In the genomic region with DNA sequence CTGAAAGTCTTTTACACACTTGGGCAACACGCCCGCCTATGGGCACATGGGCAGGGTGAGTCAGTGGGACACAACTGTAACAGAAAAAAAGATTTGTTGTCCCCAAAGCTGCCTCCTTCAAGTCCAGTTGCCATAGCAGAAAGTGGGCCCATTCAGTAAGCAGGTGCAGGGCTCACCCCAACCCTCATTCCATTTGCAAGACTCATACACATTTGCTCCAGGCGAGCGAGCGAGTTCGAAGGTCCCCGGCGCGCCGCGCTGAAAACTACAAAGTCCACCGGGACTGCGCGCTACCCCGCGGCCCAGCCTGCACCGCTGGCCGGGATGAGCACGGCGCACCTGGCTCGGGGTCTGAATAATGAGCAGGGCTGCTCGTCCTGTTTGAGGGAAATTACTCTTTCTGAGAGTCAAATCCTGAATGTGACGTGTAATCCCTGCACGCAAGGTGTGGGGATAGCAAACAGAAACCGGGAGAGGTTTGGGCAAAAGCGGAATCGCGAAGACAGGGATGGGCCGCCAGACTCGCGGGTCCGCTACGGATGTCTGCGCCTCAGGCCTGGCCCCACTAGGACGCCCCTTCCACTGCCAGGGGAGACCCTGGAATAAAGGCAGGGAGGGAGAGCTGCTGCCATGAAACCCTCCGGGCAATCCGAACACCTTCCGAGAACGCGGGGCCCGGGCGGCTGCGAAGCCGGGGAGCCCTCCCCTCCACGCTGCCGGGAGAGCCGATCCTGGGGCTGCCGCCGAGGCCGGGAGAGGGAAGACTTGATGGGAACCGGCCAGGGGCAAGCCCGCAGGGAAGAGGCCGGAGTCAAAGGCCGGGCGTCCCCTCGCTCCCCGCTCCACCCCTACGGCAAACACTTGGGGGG, we compare ENCODE assay signal across 9 cellular contexts. TPM values are rescaled to one million over a fixed set of nuclear protein-coding genes. Genes with fewer than 3 reads are reported as not detected.
A peak's percentile ranks its signal among the peaks of the same experiment; 100 is the strongest.
DNase-seq lines count a peak whose midpoint lies in the region; ATAC-seq and TF ChIP-seq lines count a peak whose summit lies in the region.
"Had no signal": no experiment of that assay in that cellular context is flagged by ENCODE, and none has a peak within 500 bp of the region (broad histone marks: within the 10 kb centered on the region; RNA-seq: fewer than 3 reads in every experiment).

No MANE protein-coding gene starts in this region.

- H3K9me3 Mint-ChIP-seq in CD4-positive, alpha-beta memory T cell = peaks cover 0 to 2% (median 0%) of the 10 kb centered on the region in 8 donors
- H3K9me3 Mint-ChIP-seq in mesothelial cell of epicardium = no peaks in the 10 kb centered on the region
- H3K9me3 Mint-ChIP-seq: activated naive CD4-positive, alpha-beta T cell treated with anti-CD3 and anti-CD28 coated beads, Interleukin-2, amount 50 U/mL, for 24 hours had no signal

- H3K9me3 ChIP-seq in CD4-positive, alpha-beta memory T cell (ENCODE audit: control insufficient read depth in 1 of 2, low read length in 2 of 2) = no peaks in the 10 kb centered on the region
- no peaks in the 10 kb centered on the region for H3K9me3 ChIP-seq in transverse colon

- in situ Hi-C loops in transverse colon (cut with MboI; ENCODE audit: low pct_ligation_motif_present in 1 of 4, low pct_unique_long_range_greater_than_20kb in 1 of 4, low sequenced_read_pairs in 3 of 4) = no loop called here

- no peaks in the 10 kb centered on the region for H3K36me3 Mint-ChIP-seq in CD4-positive, alpha-beta memory T cell
- no peaks in the 10 kb centered on the region for H3K36me3 Mint-ChIP-seq in mesothelial cell of epicardium
- H3K36me3 Mint-ChIP-seq: activated naive CD4-positive, alpha-beta T cell treated with anti-CD3 and anti-CD28 coated beads, Interleukin-2, amount 50 U/mL, for 24 hours had no signal

- H3K36me3 ChIP-seq in CD4-positive, alpha-beta memory T cell (ENCODE audit: insufficient read depth, low read length) = no peaks in the 10 kb centered on the region
- no peaks in the 10 kb centered on the region for H3K36me3 ChIP-seq in transverse colon

- no peak overlapping the region for H3K27ac Mint-ChIP-seq in CD4-positive, alpha-beta memory T cell
- H3K27ac Mint-ChIP-seq in mesothelial cell of epicardium = peak overlapping the region; percentile 56
- H3K27ac Mint-ChIP-seq: activated naive CD4-positive, alpha-beta T cell treated with anti-CD3 and anti-CD28 coated beads, Interleukin-2, amount 50 U/mL, for 24 hours had no signal

- H3K27me3 Mint-ChIP-seq in CD4-positive, alpha-beta memory T cell = peaks cover 21 to 31% of the 10 kb centered on the region in 2 donors
- peaks cover 64% of the 10 kb centered on the region for H3K27me3 Mint-ChIP-seq in mesothelial cell of epicardium (ENCODE audit: low read depth)

- ATAC-seq in GM21576 (IDR thresholded peaks at IDR 0.05; ENCODE audit: unreplicated experiment) = no peak

- H3K4me1 Mint-ChIP-seq in CD4-positive, alpha-beta memory T cell = peaks cover 0 to 13% (median 6%) of the 10 kb centered on the region in 4 donors
- peaks cover 6% of the 10 kb centered on the region for H3K4me1 Mint-ChIP-seq in mesothelial cell of epicardium

- peak overlapping the region in 5 of 8 donors; percentile 31 to 62 (median 52) for H3K4me3 Mint-ChIP-seq in CD4-positive, alpha-beta memory T cell
- peak overlapping the region; percentile 79 for H3K4me3 Mint-ChIP-seq in mesothelial cell of epicardium
- H3K4me3 Mint-ChIP-seq: activated naive CD4-positive, alpha-beta T cell treated with anti-CD3 and anti-CD28 coated beads, Interleukin-2, amount 50 U/mL, for 24 hours had no signal

- no peak overlapping the region for H3K4me3 ChIP-seq in CD4-positive, alpha-beta memory T cell (ENCODE audit: low read length in 2 of 2)
- H3K4me3 ChIP-seq in transverse colon = peak overlapping the region; percentile 48 to 84 (median 68)

- no peak overlapping the region for H3K27ac ChIP-seq in CD4-positive, alpha-beta memory T cell (ENCODE audit: low read depth, low read length)
- peak overlapping the region; percentile 79 to 88 (median 84) for H3K27ac ChIP-seq in transverse colon

- POLR2A ChIA-PET in CD4-positive, alpha-beta memory T cell (lab: Charles Lee; ENCODE audit: partially characterized antibody) = no interaction called here

- no peak for DNase-seq in CD4-positive, alpha-beta memory T cell
- DNase-seq in NCI-H1092 (lab: John Stamatoyannopoulos, UW) (peak; percentile 38), ecto neural progenitor cell (ENCODE audit: low spot score) (peak; percentile 64), mesothelial cell of epicardium (ENCODE audit: low spot score in 2 of 2, unreplicated experiment in 2 of 2) (peak in 1 of 2 experiments; percentile 54), transverse colon (peak; percentile 78), GDM1 (lab: John Stamatoyannopoulos, UW) (no peak)
- DNase-seq in activated CD4-positive, alpha-beta T cell treated with anti-CD3 and anti-CD28 coated beads, Interleukin-2, amount 50 U/mL, for 48 hours = no peak

- intact Hi-C loops in CD4-positive, alpha-beta memory T cell (cut with micrococcal nuclease) = no loop called here
- intact Hi-C loops in transverse colon (cut with DNase I; ENCODE audit: low total_unique reads) = no loop called here

- H3K27me3 ChIP-seq in CD4-positive, alpha-beta memory T cell (ENCODE audit: insufficient read depth, low read length) = no peaks in the 10 kb centered on the region
- H3K27me3 ChIP-seq in transverse colon = peaks cover 18% of the 10 kb centered on the region

- H3K4me1 ChIP-seq in CD4-positive, alpha-beta memory T cell (ENCODE audit: insufficient read depth, low read length) = no peaks in the 10 kb centered on the region
- H3K4me1 ChIP-seq in transverse colon = peaks cover 0 to 42% (median 23%) of the 10 kb centered on the region in 4 donors

- CTCF ChIA-PET in CD4-positive, alpha-beta memory T cell (lab: Charles Lee; ENCODE audit: partially characterized antibody) = no interaction called here

- WGBS in transverse colon (ENCODE audit: low coverage in 1 of 2), 2 donors = 0 to 11% methylated on average over 2 to 48 of the region's 58 CpGs

- TF ChIP-seq CTCF in mesothelial cell of epicardium (IDR thresholded peaks at IDR 0.05; ENCODE audit: unreplicated experiment) (no peak), transverse colon (IDR thresholded peaks at IDR 0.05) (no peak)

- TF ChIP-seq POLR2A in transverse colon (IDR thresholded peaks at IDR 0.05) = peak; percentile 74

- no peak for TF ChIP-seq EP300 in transverse colon (IDR thresholded peaks at IDR 0.05; ENCODE audit: low read depth)

RNA-seq across cellular contexts. Expression of gene COBL, which starts 1.0 kb away (rescaled TPM):
- total RNA-seq in CD4-positive, alpha-beta memory T cell = not detected
- polyA plus RNA-seq in CD4-positive, alpha-beta memory T cell = not detected
- total RNA-seq in mesothelial cell of epicardium (0.66 to 1.2 TPM (median 0.75 TPM) in 3 replicates), transverse colon (100 to 1,000 TPM in 1 of 4 donors, 10 to 100 TPM in 3; 62.4 to 114 (median 72.2) TPM)

Comparison
In these comparisons a context has a peak if more than half of its experiments do, and no peak if none do; other contexts are left out.
1. DNase-seq: peak in NCI-H1092 (single experiment), ecto neural progenitor cell (single experiment) and transverse colon (single experiment); none in CD4-positive, alpha-beta memory T cell (0 of 5), GDM1 (single experiment) and activated CD4-positive, alpha-beta T cell treated with anti-CD3 and anti-CD28 coated beads, Interleukin-2, amount 50 U/mL, for 48 hours (0 of 2).
2. H3K4me3 ChIP-seq: peak in transverse colon (4 of 4); none in CD4-positive, alpha-beta memory T cell (0 of 2).
3. RNA of gene COBL, which starts 1.0 kb away (total RNA-seq): 62.4 to 114 TPM in transverse colon; 0.66 to 1.2 TPM in mesothelial cell of epicardium and not detected in CD4-positive, alpha-beta memory T cell; every median in the first group is over 10 times any median in the second.